In the genomic region with DNA sequence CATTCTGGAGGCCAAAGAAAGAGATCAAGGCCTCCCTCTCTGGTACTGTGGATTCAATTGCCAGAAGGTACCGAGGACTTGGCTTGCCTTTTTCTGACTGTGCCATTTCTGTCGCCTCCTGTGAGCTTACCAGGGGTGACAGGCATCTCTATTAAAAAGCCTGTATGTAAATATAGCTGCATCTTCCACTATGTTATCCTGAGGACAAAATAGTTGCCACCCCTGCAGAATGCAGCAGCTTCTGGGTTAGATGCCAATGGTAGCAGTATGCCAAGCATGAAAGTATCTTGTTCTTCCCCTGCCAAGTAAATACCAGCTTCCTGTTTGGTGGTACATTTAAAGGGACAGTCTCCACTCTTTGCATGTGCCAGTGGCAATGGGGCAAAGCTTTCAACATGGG, we compare ENCODE assay signal across 16 cellular contexts. TPM values are rescaled to one million over a fixed set of nuclear protein-coding genes. Genes with fewer than 3 reads are reported as not detected.
A peak's percentile ranks its signal among the peaks of the same experiment; 100 is the strongest.
DNase-seq lines count a peak whose midpoint lies in the region; ATAC-seq and TF ChIP-seq lines count a peak whose summit lies in the region.
"Had no signal": no experiment of that assay in that cellular context is flagged by ENCODE, and none has a peak within 500 bp of the region (broad histone marks: within the 10 kb centered on the region; RNA-seq: fewer than 3 reads in every experiment).

No MANE protein-coding gene starts in this region.

- peaks cover 1% of the 10 kb centered on the region for H3K27me3 Mint-ChIP-seq in endothelial cell (ENCODE audit: unreplicated experiment)
- H3K27me3 Mint-ChIP-seq: B cell; CD4-positive, alpha-beta T cell had no signal

- H3K4me1 Mint-ChIP-seq in endothelial cell (ENCODE audit: unreplicated experiment) = no peaks in the 10 kb centered on the region
- H3K4me1 Mint-ChIP-seq: B cell, H9 had no signal

- no peak overlapping the region for H3K4me3 Mint-ChIP-seq in endothelial cell (ENCODE audit: unreplicated experiment)
- H3K4me3 Mint-ChIP-seq: B cell; CD4-positive, alpha-beta T cell; H9 had no signal

- intact Hi-C loops in Right ventricle myocardium superior (cut with DNase I) (loop anchor here (10.0 kb wide), 1 partner anchor 158 kb away; no protein-coding TSS in a partner anchor), cardiac septum (cut with DNase I) (no loop called here), left cardiac atrium (cut with DNase I) (no loop called here)

- ATAC-seq in Right ventricle myocardium superior (ENCODE audit: poor library complexity) (peak; percentile 97), left cardiac atrium (peak; percentile 81 to 91)

- no peaks in the 10 kb centered on the region for H3K9me3 Mint-ChIP-seq in endothelial cell (ENCODE audit: unreplicated experiment)
- H3K9me3 Mint-ChIP-seq: CD4-positive, alpha-beta T cell; H9 had no signal

- no peaks in the 10 kb centered on the region for H3K36me3 Mint-ChIP-seq in endothelial cell (ENCODE audit: low read depth, unreplicated experiment)

- H3K27ac Mint-ChIP-seq in endothelial cell (ENCODE audit: unreplicated experiment) = no peak overlapping the region
- H3K27ac Mint-ChIP-seq: B cell; CD4-positive, alpha-beta T cell; H9 had no signal

- TF ChIP-seq CTCF in endothelial cell (IDR thresholded peaks at IDR 0.05; ENCODE audit: unreplicated experiment) = no peak

- no peak for DNase-seq in Right ventricle myocardium superior
- DNase-seq in cardiac septum (ENCODE audit: low spot score) = no peak
- DNase-seq in left cardiac atrium = peak; percentile 18
- DNase-seq in middle frontal gyrus (ENCODE audit: extremely low spot score, low spot score) = peak; percentile 5
- no peak for DNase-seq in endothelial cell (ENCODE audit: low spot score)
- DNase-seq in A172 (ENCODE audit: low spot score) = no peak
- no peak for DNase-seq in NCI-H187 treated with DMSO at 0.1 percent for 48 hours (lab: John Stamatoyannopoulos, UW)
- DNase-seq: 8988T; ACHN; Calu3; CD4-positive, alpha-beta T cell; DMS79; GOT3; H9; IMR-90 had no signal

RNA-seq across cellular contexts. Expression of a gene that starts 10.7 kb away (rescaled TPM):
- total RNA-seq in Right ventricle myocardium superior = not detected
- not detected for total RNA-seq in cardiac septum
- under 1 TPM in 1 of 2 donors, not detected in 1; 0.15 TPM for total RNA-seq in left cardiac atrium
- total RNA-seq in endothelial cell (ENCODE audit: unreplicated experiment) = not detected
- total RNA-seq in A172 (2014; rRNA removed; shearing (Covaris generic)) = not detected in 2 replicates
- total RNA-seq: B cell; Calu3; CD4-positive, alpha-beta T cell; H9; IMR-90 had no signal

Comparison
In these comparisons a context has a peak if more than half of its experiments do, and no peak if none do; other contexts are left out.
1. DNase-seq: peak in left cardiac atrium (single experiment) and middle frontal gyrus (single experiment); none in Right ventricle myocardium superior (single experiment), cardiac septum (single experiment), endothelial cell (single experiment), A172 (single experiment) and NCI-H187 treated with DMSO at 0.1 percent for 48 hours (single experiment).